Comparison of ENCODE assay signal across 8 cellular contexts in genomic region chr9:109117856-109118801, GRCh38. TPM values are rescaled to one million over a fixed set of nuclear protein-coding genes. Genes with fewer than 3 reads are reported as not detected.
DNase-seq lines count a peak whose midpoint lies in the region; ATAC-seq, FAIRE-seq and TF ChIP-seq lines count a peak whose summit lies in the region.

No MANE protein-coding gene starts in this region.

- H3K27ac ChIP-seq in A549, result peak overlapping the region; percentile 97 to 99
- peak overlapping the region in 1 of 2 donors; percentile 87 for H3K27ac ChIP-seq in breast epithelium

- DNase-seq in A549 (ENCODE audit: low read depth in 1 of 2, low spot score in 1 of 2), result peak; percentile 72 to 81
- DNase-seq in HUDEP-2 (lab: John Stamatoyannopoulos, UW; ENCODE audit: unreplicated experiment in 76 of 76), result peak in 72 of 76 experiments; percentile 19 to 90 (median 70)
- DNase-seq in T-helper 22 cell (ENCODE audit: low read depth), result peak; percentile 35
- no peak for DNase-seq in breast epithelium (ENCODE audit: low spot score in 2 of 2)
- DNase-seq in left lobe of liver (ENCODE audit: low spot score), result peak; percentile 63
- DNase-seq in stimulated activated CD8-positive, alpha-beta memory T cell treated with anti-CD3 and anti-CD28 coated beads, Interleukin-7, amount 100 ng/mL, for 4 hours (ENCODE audit: low read depth in 2 of 2), result peak; percentile 22 to 48
- DNase-seq in AG20443 (ENCODE audit: low spot score), result no peak

- peak; percentile 35 to 52; a peak in 4 of 6 replicates for ATAC-seq in A549
- ATAC-seq in left lobe of liver, result peak; percentile 33
- no peak for ATAC-seq in HG03139 (IDR thresholded peaks at IDR 0.05; ENCODE audit: unreplicated experiment)

- CTCF ChIA-PET in A549 (lab: Yijun Ruan, JAX), result interaction anchor here (1.0 to 3.8 kb wide), 5 partner anchors 9 to 126 kb away, joined by 3 to 18 read pairs (median 3); no protein-coding TSS in a partner anchor

- TF ChIP-seq RAD21 in A549 (conservative IDR thresholded peaks at IDR 0.05 in 1 of 2, IDR thresholded peaks at IDR 0.05 in 1 of 2), result no peak

- no peaks in the 10 kb centered on the region for H3K36me3 ChIP-seq in breast epithelium

- H3K9me3 ChIP-seq in A549 (no peaks in the 10 kb centered on the region), breast epithelium (no peaks in the 10 kb centered on the region)

- H3K27me3 ChIP-seq in breast epithelium, result no peaks in the 10 kb centered on the region

- WGBS in A549 (ENCODE audit: missing lambda C conversion rate), result 5% methylated on average over 14 of the region's 14 CpGs

- peak overlapping the region; percentile 92 for H3K4me3 ChIP-seq in A549
- peak overlapping the region; percentile 78 to 92 (median 80) for H3K4me3 ChIP-seq in breast epithelium

- TF ChIP-seq CTCF in A549 (IDR thresholded peaks at IDR 0.05) (no peak), breast epithelium (IDR thresholded peaks at IDR 0.05) (no peak)

- FAIRE-seq in A549 (lab: Jason Lieb, UNC), result peak; percentile 18

- intact Hi-C loops in breast epithelium (cut with DNase I; ENCODE audit: low total_unique reads), result loop anchor here (10.0 kb wide), 1 partner anchor 113 kb away; no protein-coding TSS in a partner anchor

- no peak for TF ChIP-seq POLR2A in A549 (IDR thresholded peaks at IDR 0.05; ENCODE audit: low read length)
- TF ChIP-seq POLR2A in breast epithelium (IDR thresholded peaks at IDR 0.05), result no peak

- peaks cover 53% of the 10 kb centered on the region for H3K4me1 ChIP-seq in A549
- H3K4me1 ChIP-seq in breast epithelium, result peaks cover 0 to 8% of the 10 kb centered on the region in 2 donors

- H3K4me2 ChIP-seq in A549, result peak overlapping the region; percentile 97

- POLR2A ChIA-PET in A549 (lab: Yijun Ruan, JAX), result interaction anchor here (0.9 kb wide), 1 partner anchor 11 kb away, joined by 4 read pairs; no protein-coding TSS in a partner anchor

- no peak for TF ChIP-seq EP300 in A549 (IDR thresholded peaks at IDR 0.05)

TF ChIP-seq in A549, 52 proteins besides CTCF, POLR2A, EP300 and RAD21:
- TF ChIP-seq FOSL2 (IDR thresholded peaks at IDR 0.05) (peak; percentile 37), FOSL2 (CRISPR knock-in tag; IDR thresholded peaks at IDR 0.05) (peak; percentile 86), HOXB5 (CRISPR knock-in tag; IDR thresholded peaks at IDR 0.05) (0 out of 2 replicates have a peak, but pooled peaks have one; percentile 34), JUN (IDR thresholded peaks at IDR 0.05) (no peak; a peak in 1 of 5 replicates), RCOR1 (IDR thresholded peaks at IDR 0.05; ENCODE audit: low read depth, low read length) (no peak), NPAS2 (CRISPR knock-in tag; IDR thresholded peaks at IDR 0.05; ENCODE audit: borderline replicate concordance) (no peak), JUNB (IDR thresholded peaks at IDR 0.05) (peak; percentile 53; the same call in 1 of the 2 replicates), CHD2 (IDR thresholded peaks at IDR 0.05; ENCODE audit: low read length, partially characterized antibody) (no peak)
TF ChIP-seq in A549: peak in this region for 3.

RNA-seq across cellular contexts. Expression of gene TMEM245, which starts 1.6 kb away (rescaled TPM):
- polyA plus RNA-seq in A549 (2011; rRNA removed) (88.9 and 108 TPM in 2 replicates), A549 (2017; fragmentation: RNase III; extraction: RNeasy Plus Mini Kit Qiagen cat#74134 plus additional on column Dnase treatment) (44.9 to 48.6 TPM (median 48.2 TPM) in 3 replicates)
- 20.2 and 27.8 TPM in 2 replicates for polyA plus RNA-seq in A549 (2012; cell fraction: cytosol; rRNA removed)
- polyA plus RNA-seq in A549 (2012; cell fraction: nucleus; rRNA removed), result 18.6 and 33.2 TPM in 2 replicates
- polyA minus RNA-seq in A549 (2011; rRNA and poly(A)+ RNA removed), result 157 and 160 TPM in 2 replicates
- total RNA-seq in breast epithelium (10 to 100 TPM; 47.5 to 95.7 (median 74.9) TPM), left lobe of liver (33.7 TPM)

RNA-seq across cellular contexts. Expression of gene FRRS1L, which starts 48.9 kb away (rescaled TPM):
- polyA plus RNA-seq in A549 (2011; rRNA removed), result 1.5 TPM in 2 replicates
- polyA plus RNA-seq in A549 (2012; cell fraction: cytosol; rRNA removed), result 0.24 and 0.26 TPM in 2 replicates
- 0.06 and 0.17 TPM in 2 replicates for polyA plus RNA-seq in A549 (2012; cell fraction: nucleus; rRNA removed)
- polyA plus RNA-seq in A549 (2017; fragmentation: RNase III; extraction: RNeasy Plus Mini Kit Qiagen cat#74134 plus additional on column Dnase treatment), result 0.42 to 0.59 TPM (median 0.54 TPM) in 3 replicates
- 1.2 and 2.0 TPM in 2 replicates for polyA minus RNA-seq in A549 (2011; rRNA and poly(A)+ RNA removed)
- total RNA-seq in breast epithelium, result 1 to 10 TPM in 2 of 3 donors, under 1 TPM in 1; 0.16 to 2.6 (median 2.0) TPM
- 0.03 TPM for total RNA-seq in left lobe of liver

Comparison
In these comparisons a context has a peak if more than half of its experiments do, and no peak if none do; other contexts are left out.
1. DNase-seq: peak in A549 (2 of 2), HUDEP-2 (72 of 76), T-helper 22 cell (single experiment), left lobe of liver (single experiment) and stimulated activated CD8-positive, alpha-beta memory T cell treated with anti-CD3 and anti-CD28 coated beads, Interleukin-7, amount 100 ng/mL, for 4 hours (2 of 2); none in breast epithelium (0 of 2) and AG20443 (single experiment).